ENCODE assay signal across 17 cellular contexts in the genomic region with DNA sequence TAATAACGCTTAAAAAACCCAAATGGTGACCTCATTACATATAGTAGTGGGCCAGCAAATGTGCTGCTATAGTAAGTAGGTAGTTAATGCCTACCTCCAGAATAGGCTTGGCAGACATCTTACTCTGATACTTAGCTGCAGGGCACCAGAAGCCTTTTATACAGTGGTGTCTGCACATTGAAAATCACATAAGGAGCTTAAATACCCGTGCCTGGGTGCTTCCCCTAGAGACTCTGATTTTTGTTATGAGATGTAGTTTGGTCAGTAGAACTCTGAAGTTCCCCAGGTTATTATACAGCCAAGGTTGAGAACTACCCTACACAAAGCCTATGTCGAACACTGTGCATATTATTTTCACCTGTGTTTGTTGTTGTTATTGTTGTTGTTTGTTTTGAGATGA. TPM values are rescaled to one million over a fixed set of nuclear protein-coding genes. Genes with fewer than 3 reads are reported as not detected.
A peak's percentile ranks its signal among the peaks of the same experiment; 100 is the strongest.
DNase-seq lines count a peak whose midpoint lies in the region; ATAC-seq, FAIRE-seq and TF ChIP-seq lines count a peak whose summit lies in the region.
"Had no signal": no experiment of that assay in that cellular context is flagged by ENCODE, and none has a peak within 500 bp of the region (broad histone marks: within the 10 kb centered on the region; RNA-seq: fewer than 3 reads in every experiment).

No MANE protein-coding gene starts in this region.

- no peak for TF ChIP-seq CTCF in OCI-LY7 (conservative IDR thresholded peaks at IDR 0.05; ENCODE audit: low read length)

- H3K79me2 ChIP-seq in Karpas-422 (ENCODE audit: low read length): peaks cover 88% of the 10 kb centered on the region
- peaks cover 39% of the 10 kb centered on the region; the same call in 1 of the 2 replicates for H3K79me2 ChIP-seq in OCI-LY7 (ENCODE audit: insufficient read depth, low read depth, low read length)

- no peaks in the 10 kb centered on the region for H3K9me3 Mint-ChIP-seq in immature natural killer cell

- FAIRE-seq in GM12892 (lab: Jason Lieb, UNC): peak; percentile 42

- no peak for TF ChIP-seq POLR2A in GM12892 (IDR thresholded peaks at IDR 0.05; ENCODE audit: low read depth, low read length)

- H3K36me3 ChIP-seq in Karpas-422 (ENCODE audit: insufficient read depth, low read length): peaks cover 11% of the 10 kb centered on the region; the same call in 1 of the 2 replicates
- H3K36me3 ChIP-seq in OCI-LY7 (ENCODE audit: insufficient read depth, low read length): peaks cover 23% of the 10 kb centered on the region

- no peaks in the 10 kb centered on the region for H3K27me3 ChIP-seq in Karpas-422 (ENCODE audit: low read length)
- H3K27me3 ChIP-seq: BLaER1 had no signal

- no peak overlapping the region for H3K9ac ChIP-seq in Karpas-422 (ENCODE audit: low read length)
- H3K9ac ChIP-seq: BLaER1 had no signal

- DNase-seq in GM12892 (ENCODE audit: insufficient read length): no peak
- peak; percentile 63 for DNase-seq in Karpas-422
- no peak for DNase-seq in immature natural killer cell
- no peak for DNase-seq in SIG-M5 (lab: John Stamatoyannopoulos, UW)
- no peak for DNase-seq in OCI-LY7 (ENCODE audit: low spot score)
- no peak for DNase-seq in NCI-H1436 treated with DMSO at 0.1 percent for 48 hours (lab: John Stamatoyannopoulos, UW)
- DNase-seq: activated CD4-positive, alpha-beta T cell treated with anti-CD3 and anti-CD28 coated beads for 36 hours; activated gamma-delta T cell; anterior cingulate cortex; DMS153; islet precursor cell; NCI-H1694 treated with DMSO at 0.1 percent for 48 hours; NCI-H446; PC-3 had no signal

- POLR2A ChIA-PET in OCI-LY7 (lab: Charles Lee): interaction anchor here (0.6 to 1.2 kb wide), 5 partner anchors 12 to 211 kb away, joined by 3 to 4 read pairs (median 3); no protein-coding TSS in a partner anchor

- H3K27ac ChIP-seq in Karpas-422 (ENCODE audit: low read length) (peak overlapping the region; percentile 35), OCI-LY7 (ENCODE audit: low read depth, low read length, poor library complexity, severe bottlenecking) (no peak overlapping the region)
- H3K27ac ChIP-seq: BLaER1 had no signal

- H2AFZ ChIP-seq in Karpas-422 (ENCODE audit: low read length) (no peak overlapping the region), OCI-LY7 (ENCODE audit: low read length) (no peak overlapping the region)

- H3K36me3 Mint-ChIP-seq in immature natural killer cell: peaks cover 0 to 12% (median 8%) of the 10 kb centered on the region in 3 donors

- H4K20me1 ChIP-seq in Karpas-422 (ENCODE audit: insufficient read depth, low read depth, low read length) (no peaks in the 10 kb centered on the region), OCI-LY7 (ENCODE audit: insufficient read depth, low read length) (no peaks in the 10 kb centered on the region)

- H3K9me3 ChIP-seq in Karpas-422 (ENCODE audit: low read length) (no peaks in the 10 kb centered on the region), OCI-LY7 (ENCODE audit: low read length) (peaks cover 6% of the 10 kb centered on the region; the same call in 1 of the 2 replicates)

- no peak overlapping the region for H3K4me3 Mint-ChIP-seq in immature natural killer cell
- H3K4me3 Mint-ChIP-seq: activated CD4-positive, alpha-beta T cell treated with anti-CD3 and anti-CD28 coated beads for 36 hours; neural crest cell had no signal

- H3K27ac Mint-ChIP-seq in immature natural killer cell: peak overlapping the region; percentile 15 to 83 (median 57)
- H3K27ac Mint-ChIP-seq: activated CD4-positive, alpha-beta T cell treated with anti-CD3 and anti-CD28 coated beads for 36 hours had no signal

- H3K4me3 ChIP-seq in Karpas-422 (ENCODE audit: low read length): no peak overlapping the region; the same call in 1 of the 2 replicates
- H3K4me3 ChIP-seq in OCI-LY7 (ENCODE audit: low read depth, low read length, poor library complexity, severe bottlenecking): no peak overlapping the region
- H3K4me3 ChIP-seq: BLaER1 had no signal

- intact Hi-C loops in OCI-LY7 (cut with micrococcal nuclease; ENCODE audit: unreplicated experiment): no loop called here

- H3K9me2 ChIP-seq in Karpas-422 (replicated peaks; ENCODE audit: insufficient read depth, low read length): no peaks in the 10 kb centered on the region
- no peaks in the 10 kb centered on the region for H3K9me2 ChIP-seq in OCI-LY7 (ENCODE audit: insufficient read depth, low read length)

- peaks cover 23 to 47% of the 10 kb centered on the region in 2 donors for H3K4me1 Mint-ChIP-seq in immature natural killer cell
- H3K4me1 Mint-ChIP-seq: neural crest cell had no signal

- no peaks in the 10 kb centered on the region for H3K27me3 Mint-ChIP-seq in immature natural killer cell (ENCODE audit: low read depth in 3 of 3)
- H3K27me3 Mint-ChIP-seq: activated CD4-positive, alpha-beta T cell treated with anti-CD3 and anti-CD28 coated beads for 36 hours had no signal

- CTCF ChIA-PET in OCI-LY7 (lab: Charles Lee; ENCODE audit: unreplicated experiment): no interaction called here

- no TSS peak for BruUV-seq in OCI-LY7 (replicated peaks; lab: Mats Ljungman, UMichigan)

- H3K4me2 ChIP-seq in Karpas-422 (ENCODE audit: low read depth, low read length, poor library complexity, severe bottlenecking) (peak overlapping the region; percentile 33), OCI-LY7 (ENCODE audit: low read length) (no peak overlapping the region)
- H3K4me2 ChIP-seq: BLaER1 had no signal

- peak; percentile 61 for ATAC-seq in GM21737 (IDR thresholded peaks at IDR 0.05; ENCODE audit: unreplicated experiment)
- ATAC-seq: activated CD4-positive, alpha-beta T cell treated with anti-CD3 and anti-CD28 coated beads for 36 hours; PC-3 had no signal

- H3K4me1 ChIP-seq in Karpas-422 (ENCODE audit: low read length): peaks cover 38% of the 10 kb centered on the region
- peaks cover 3% of the 10 kb centered on the region for H3K4me1 ChIP-seq in OCI-LY7 (ENCODE audit: insufficient read depth, low read length, poor library complexity, severe bottlenecking)

RNA-seq across cellular contexts. Expression of gene ANKIB1, which starts 47.2 kb away (rescaled TPM):
- 30.6 TPM for polyA plus RNA-seq in GM12892 (2012; ENCODE audit: missing spikeins)
- total RNA-seq in Karpas-422 (2014; rRNA removed; shearing (Covaris generic); ENCODE audit: low replicate concordance): 26.3 and 52.7 TPM in 2 replicates
- 10 to 100 TPM in 2 of 3 donors, 1 to 10 TPM in 1; 9.6 to 18.6 (median 13.4) TPM for polyA plus RNA-seq in immature natural killer cell
- 15.4 and 25.3 TPM in 2 replicates for total RNA-seq in OCI-LY7 (2014; rRNA removed; shearing (Covaris generic))
- 42.3 and 51.6 TPM in 2 replicates for total RNA-seq in OCI-LY7 (2022)

RNA-seq across cellular contexts. Expression of gene KRIT1, which starts 47.3 kb away (rescaled TPM):
- 29.1 TPM for polyA plus RNA-seq in GM12892 (2012; ENCODE audit: missing spikeins)
- total RNA-seq in Karpas-422 (2014; rRNA removed; shearing (Covaris generic); ENCODE audit: low replicate concordance): 43.7 and 91.1 TPM in 2 replicates
- polyA plus RNA-seq in immature natural killer cell: 10 to 100 TPM in 1 of 3 donors, 1 to 10 TPM in 2; 7.0 to 21.3 (median 7.4) TPM
- 35.7 and 50.0 TPM in 2 replicates for total RNA-seq in OCI-LY7 (2014; rRNA removed; shearing (Covaris generic))
- 44.5 and 44.8 TPM in 2 replicates for total RNA-seq in OCI-LY7 (2022)
